In genomic region chr4:93829531-93830089, GRCh38 we compare ENCODE assay signal across 14 cellular contexts. TPM values are rescaled to one million over a fixed set of nuclear protein-coding genes. Genes with fewer than 3 reads are reported as not detected.
DNase-seq lines count a peak whose midpoint lies in the region; ATAC-seq and TF ChIP-seq lines count a peak whose summit lies in the region.
"Had no signal": no experiment of that assay in that cellular context is flagged by ENCODE, and none has a peak within 500 bp of the region (broad histone marks: within the 10 kb centered on the region; RNA-seq: fewer than 3 reads in every experiment).

No MANE protein-coding gene starts in this region.

- H3K4me3 ChIP-seq in SK-N-SH (ENCODE audit: low read depth in 2 of 2, low read length in 1 of 2) (peak overlapping the region in 1 of 2 experiments; percentile 43; a peak in 1 of 4 replicates), iPS-18a (ENCODE audit: low read length) (peak overlapping the region; percentile 54), skeletal muscle tissue (ENCODE audit: low read length in 3 of 3) (peak overlapping the region in 2 of 3 donors; percentile 7 to 40)

- H3K9ac ChIP-seq in SK-N-SH (no peak overlapping the region), iPS-18a (ENCODE audit: low read length) (no peak overlapping the region), skeletal muscle tissue (ENCODE audit: low read depth in 1 of 3, low read length in 3 of 3) (no peak overlapping the region)

- no peaks in the 10 kb centered on the region for H3K79me2 ChIP-seq in SK-N-SH (ENCODE audit: insufficient read depth)

- TF ChIP-seq RAD21 in SK-N-SH (IDR thresholded peaks at IDR 0.05; ENCODE audit: low read length) = no peak

- DNase-seq in NCI-H345 (lab: John Stamatoyannopoulos, UW) (peak; percentile 5), NCI-H345 treated with DMSO at 0.1 percent for 48 hours (lab: John Stamatoyannopoulos, UW; ENCODE audit: unreplicated experiment) (no peak), SK-N-SH (peak; percentile 54), NCI-H2171 treated with DMSO at 0.1 percent for 48 hours (lab: John Stamatoyannopoulos, UW) (no peak), OCI-M2 (lab: John Stamatoyannopoulos, UW; ENCODE audit: unreplicated experiment) (no peak)
- DNase-seq: ACHN, dermis blood vessel endothelial cell, hippocampal formation, NCI-H1105 treated with DMSO at 0.1 percent for 48 hours, T1000 had no signal

- no peaks in the 10 kb centered on the region for H3K9me3 ChIP-seq in SK-N-SH
- no peaks in the 10 kb centered on the region for H3K9me3 ChIP-seq in iPS-18a (ENCODE audit: control insufficient read depth, low read depth, low read length)
- no peaks in the 10 kb centered on the region for H3K9me3 ChIP-seq in skeletal muscle tissue (ENCODE audit: control insufficient read depth in 3 of 3, low read length in 3 of 3)
- H3K9me3 ChIP-seq: prostate gland had no signal

- H4K20me1 ChIP-seq in SK-N-SH (ENCODE audit: insufficient read depth) = no peaks in the 10 kb centered on the region

- POLR2A ChIA-PET in SK-N-SH (lab: Yijun Ruan, JAX) = no interaction called here

- WGBS in SK-N-SH (ENCODE audit: low lambda C conversion rate) = 2% methylated on average over 15 of the region's 41 CpGs

- CTCF ChIA-PET in SK-N-SH (lab: Yijun Ruan, JAX) = interaction anchor here (1.6 kb wide), 1 partner anchor 304 kb away, joined by 3 read pairs; no protein-coding TSS in a partner anchor

- H3K27me3 ChIP-seq in SK-N-SH (ENCODE audit: insufficient read depth) = peaks cover 63% of the 10 kb centered on the region
- peaks cover 97% of the 10 kb centered on the region for H3K27me3 ChIP-seq in iPS-18a (ENCODE audit: control insufficient read depth, insufficient read depth, low read length)
- H3K27me3 ChIP-seq in skeletal muscle tissue (ENCODE audit: control insufficient read depth in 3 of 3, insufficient read depth in 3 of 3, low read length in 3 of 3) = peaks cover 84 to 87% (median 85%) of the 10 kb centered on the region in 3 donors

- ATAC-seq in GM19397 (IDR thresholded peaks at IDR 0.05; ENCODE audit: unreplicated experiment) = no peak

- H3K36me3 ChIP-seq in SK-N-SH (replicated peaks in 1 of 2; ENCODE audit: control insufficient read depth in 1 of 2, insufficient read depth in 2 of 2, low read length in 1 of 2) = no peaks in the 10 kb centered on the region
- no peaks in the 10 kb centered on the region for H3K36me3 ChIP-seq in iPS-18a (ENCODE audit: control insufficient read depth, low read depth, low read length)
- no peaks in the 10 kb centered on the region for H3K36me3 ChIP-seq in skeletal muscle tissue (ENCODE audit: control insufficient read depth in 3 of 3, insufficient read depth in 3 of 3, low read length in 3 of 3)
- H3K36me3 ChIP-seq: prostate gland had no signal

- H3K27ac ChIP-seq in SK-N-SH (ENCODE audit: low read depth in 2 of 2, low read length in 1 of 2) = no peak overlapping the region
- H3K27ac ChIP-seq in iPS-18a (ENCODE audit: low read length) = no peak overlapping the region
- no peak overlapping the region for H3K27ac ChIP-seq in skeletal muscle tissue (ENCODE audit: low read depth, low read length)
- H3K27ac ChIP-seq: prostate gland had no signal

- no peak overlapping the region for H2AFZ ChIP-seq in SK-N-SH (ENCODE audit: low read depth)

- H3K4me2 ChIP-seq in SK-N-SH = peak overlapping the region; percentile 81; the same call in 1 of the 2 replicates

- no peaks in the 10 kb centered on the region for H3F3A ChIP-seq in SK-N-SH (replicated peaks; ENCODE audit: insufficient read depth)

- TF ChIP-seq EP300 in SK-N-SH (IDR thresholded peaks at IDR 0.05; ENCODE audit: borderline replicate concordance in 1 of 2, low read depth in 1 of 2, low read length in 1 of 2) = no peak

- peaks cover 0 to 18% of the 10 kb centered on the region in 2 experiments; a peak in 1 of 4 replicates for H3K4me1 ChIP-seq in SK-N-SH (ENCODE audit: control insufficient read depth in 1 of 2, insufficient read depth in 2 of 2, low read depth in 1 of 2, low read length in 1 of 2)
- peaks cover 52% of the 10 kb centered on the region for H3K4me1 ChIP-seq in iPS-18a (ENCODE audit: control insufficient read depth, low read depth, low read length)
- peaks cover 17 to 20% (median 19%) of the 10 kb centered on the region in 3 donors for H3K4me1 ChIP-seq in skeletal muscle tissue (ENCODE audit: control insufficient read depth in 3 of 3, insufficient read depth in 3 of 3, low read length in 3 of 3)

- no peaks in the 10 kb centered on the region for H3K9me2 ChIP-seq in SK-N-SH

- TF ChIP-seq CTCF in SK-N-SH (IDR thresholded peaks at IDR 0.05) = no peak

TF ChIP-seq in SK-N-SH, 30 proteins besides CTCF, POLR2A, EP300 and RAD21:
- TF ChIP-seq POLR2AphosphoS5 (IDR thresholded peaks at IDR 0.05; ENCODE audit: low read depth, low read length) (no peak), USF2 (IDR thresholded peaks at IDR 0.05; ENCODE audit: borderline replicate concordance, low read depth, low read length) (no peak), CHD2 (IDR thresholded peaks at IDR 0.05; ENCODE audit: low read length, partially characterized antibody) (no peak), NRF1 (IDR thresholded peaks at IDR 0.05; ENCODE audit: low read depth, low read length) (no peak), FOSL2 (IDR thresholded peaks at IDR 0.05; ENCODE audit: borderline replicate concordance, low read depth) (no peak), GABPA (IDR thresholded peaks at IDR 0.05; ENCODE audit: low read depth) (no peak), RXRA (IDR thresholded peaks at IDR 0.05; ENCODE audit: borderline replicate concordance, low read depth) (no peak), FOXM1 (IDR thresholded peaks at IDR 0.05; ENCODE audit: low read depth) (no peak), TAF1 (IDR thresholded peaks at IDR 0.05; ENCODE audit: borderline replicate concordance, low read depth, low read length) (no peak), JUND (IDR thresholded peaks at IDR 0.05) (no peak), MXI1 (IDR thresholded peaks at IDR 0.05; ENCODE audit: low read depth, low read length) (no peak), SMC3 (IDR thresholded peaks at IDR 0.05; ENCODE audit: low read depth, low read length) (no peak), TCF12 (IDR thresholded peaks at IDR 0.05) (no peak), USF1 (IDR thresholded peaks at IDR 0.05; ENCODE audit: borderline replicate concordance, low read depth) (no peak), GATA2 (CRISPR knock-in tag; IDR thresholded peaks at IDR 0.05) (no peak)
TF ChIP-seq in SK-N-SH: peak in this region for 0.

RNA-seq across cellular contexts. Expression of gene ATOH1, which starts 1.1 kb away (rescaled TPM):
- not detected in 2 replicates for polyA plus RNA-seq in SK-N-SH (2012; rRNA removed)
- polyA plus RNA-seq in SK-N-SH (2012; cell fraction: cytosol; rRNA removed) = not detected in 2 replicates
- polyA plus RNA-seq in SK-N-SH (2012; cell fraction: nucleus; rRNA removed) = not detected in 2 replicates
- not detected for total RNA-seq in skeletal muscle tissue
- total RNA-seq: dermis blood vessel endothelial cell, prostate gland had no signal

Comparison
In these comparisons a context has a peak if more than half of its experiments do, and no peak if none do; other contexts are left out.
1. DNase-seq: peak in NCI-H345 (single experiment) and SK-N-SH (single experiment); none in NCI-H345 treated with DMSO at 0.1 percent for 48 hours (single experiment), NCI-H2171 treated with DMSO at 0.1 percent for 48 hours (single experiment) and OCI-M2 (single experiment).